16 cellular contexts compared by ENCODE assay signal in the genomic region with DNA sequence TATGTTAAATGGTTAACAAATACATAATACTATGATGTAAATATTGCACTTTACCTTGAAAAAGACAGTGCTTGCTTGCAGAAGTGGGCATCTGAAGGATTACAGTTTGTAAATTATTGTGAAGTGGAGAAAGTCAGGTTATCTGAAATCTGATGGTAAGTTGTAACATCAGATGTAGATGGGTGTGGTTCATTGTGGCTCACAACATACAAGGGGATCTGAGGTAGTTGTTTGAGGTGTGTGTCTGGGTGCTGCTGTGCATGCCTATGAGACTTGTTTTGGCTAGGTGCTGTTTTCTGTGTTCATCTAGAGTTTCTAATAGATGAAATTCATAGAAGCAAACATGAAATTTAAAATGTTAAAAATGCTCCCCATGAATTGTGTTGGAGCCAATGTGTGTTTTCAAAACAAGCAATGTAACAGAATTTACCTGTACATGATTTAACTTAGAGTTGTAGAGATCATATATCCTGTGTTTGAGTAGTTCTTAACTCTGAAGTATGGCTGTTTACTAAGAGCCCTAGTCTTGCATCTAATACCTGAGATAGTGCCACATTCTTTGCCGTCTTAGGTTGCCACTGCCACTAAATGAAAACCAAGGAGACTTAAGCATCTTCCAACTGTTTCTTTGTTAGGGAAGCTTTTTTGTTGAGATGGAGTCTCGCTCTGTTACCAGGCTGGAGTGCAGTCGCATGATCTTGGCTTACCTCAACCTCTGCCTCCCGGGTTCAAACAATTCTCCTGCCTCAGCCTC. TPM values are rescaled to one million over a fixed set of nuclear protein-coding genes. Genes with fewer than 3 reads are reported as not detected.
A peak's percentile ranks its signal among the peaks of the same experiment; 100 is the strongest.
DNase-seq lines count a peak whose midpoint lies in the region; ATAC-seq and TF ChIP-seq lines count a peak whose summit lies in the region.
"Had no signal": no experiment of that assay in that cellular context is flagged by ENCODE, and none has a peak within 500 bp of the region (broad histone marks: within the 10 kb centered on the region; RNA-seq: fewer than 3 reads in every experiment).

No MANE protein-coding gene starts in this region.

- TF ChIP-seq CTCF in cardiac muscle cell (IDR thresholded peaks at IDR 0.05; ENCODE audit: low read depth, low read length): no peak
- no peak for TF ChIP-seq CTCF in VCaP (conservative IDR thresholded peaks at IDR 0.05)
- no peak for TF ChIP-seq CTCF in glutamatergic neuron (IDR thresholded peaks at IDR 0.05; ENCODE audit: partially characterized antibody, unreplicated experiment)
- no peak for TF ChIP-seq CTCF in testis (IDR thresholded peaks at IDR 0.05)
- TF ChIP-seq CTCF in stomach (IDR thresholded peaks at IDR 0.05): no peak

- H3K4me1 ChIP-seq in cardiac muscle cell (ENCODE audit: low read depth) (peaks cover 20% of the 10 kb centered on the region), right cardiac atrium (ENCODE audit: control insufficient read depth, insufficient read depth, low read length) (peaks cover 7% of the 10 kb centered on the region), testis (peaks cover 15% of the 10 kb centered on the region), stomach (peaks cover 11 to 74% (median 36%) of the 10 kb centered on the region in 4 donors)
- H3K4me1 ChIP-seq: breast epithelium had no signal

- intact Hi-C loops in right cardiac atrium (cut with DNase I): no loop called here
- intact Hi-C loops in testis (cut with DNase I; ENCODE audit: low total_unique reads): no loop called here
- intact Hi-C loops in stomach (cut with DNase I; ENCODE audit: low total_unique reads): no loop called here

- DNase-seq in cardiac muscle cell (ENCODE audit: low read depth in 1 of 2, low spot score in 1 of 2): no peak
- no peak for DNase-seq in right cardiac atrium
- no peak for DNase-seq in glutamatergic neuron
- DNase-seq in testis: no peak
- DNase-seq in T1000 (lab: John Stamatoyannopoulos, UW): no peak
- DNase-seq in stomach: no peak
- DNase-seq: activated gamma-delta T cell, gastrocnemius medialis, MG63, NCI-H2029 treated with DMSO at 0.1 percent for 48 hours, NCI-H69, small intestine had no signal

- H3K9me3 Mint-ChIP-seq in glutamatergic neuron (ENCODE audit: unreplicated experiment): no peaks in the 10 kb centered on the region

- peak overlapping the region; percentile 2 for H3K4me3 Mint-ChIP-seq in glutamatergic neuron (ENCODE audit: unreplicated experiment)

- H3K4me3 ChIP-seq in cardiac muscle cell (no peak overlapping the region), right cardiac atrium (ENCODE audit: low read length) (no peak overlapping the region), testis (no peak overlapping the region), stomach (no peak overlapping the region)
- H3K4me3 ChIP-seq: breast epithelium, gastrocnemius medialis, MG63 had no signal

- H3K27ac Mint-ChIP-seq in glutamatergic neuron (ENCODE audit: unreplicated experiment): peak overlapping the region; percentile 3

- 90% methylated on average over 4 of the region's 4 CpGs for WGBS in right cardiac atrium
- 91 to 95% methylated on average over 4 of the region's 4 CpGs for WGBS in testis, 2 donors
- 76 to 88% (median 85%) methylated on average over 4 of the region's 4 CpGs for WGBS in stomach, 5 donors

- TF ChIP-seq EP300 in stomach (IDR thresholded peaks at IDR 0.05): no peak

- H3K36me3 ChIP-seq in cardiac muscle cell (no peaks in the 10 kb centered on the region), testis (ENCODE audit: low read depth, missing control alignments) (no peaks in the 10 kb centered on the region), stomach (no peaks in the 10 kb centered on the region)
- H3K36me3 ChIP-seq: breast epithelium, gastrocnemius medialis, MG63 had no signal

- ATAC-seq in right cardiac atrium (no peak), GM18502 (IDR thresholded peaks at IDR 0.05; ENCODE audit: poor library complexity, unreplicated experiment) (no peak)
- ATAC-seq: activated CD4-positive, CD25-positive, alpha-beta regulatory T cell treated with anti-CD3 and anti-CD28 coated beads, Interleukin-2, amount 50 U/mL, for 24 hours; gastrocnemius medialis had no signal

- no peaks in the 10 kb centered on the region for H3K36me3 Mint-ChIP-seq in glutamatergic neuron (ENCODE audit: unreplicated experiment)

- H3K4me1 Mint-ChIP-seq in glutamatergic neuron (ENCODE audit: low read depth, unreplicated experiment): peaks cover 2% of the 10 kb centered on the region

- H3K27me3 ChIP-seq in cardiac muscle cell (no peaks in the 10 kb centered on the region), right cardiac atrium (ENCODE audit: control insufficient read depth, insufficient read depth) (no peaks in the 10 kb centered on the region), testis (no peaks in the 10 kb centered on the region), stomach (no peaks in the 10 kb centered on the region)
- H3K27me3 ChIP-seq: breast epithelium, gastrocnemius medialis, MG63 had no signal

- H3K27me3 Mint-ChIP-seq in glutamatergic neuron (ENCODE audit: unreplicated experiment): no peaks in the 10 kb centered on the region

- H3K27ac ChIP-seq in cardiac muscle cell: peak overlapping the region; percentile 66
- H3K27ac ChIP-seq in right cardiac atrium (ENCODE audit: low read length): no peak overlapping the region
- H3K27ac ChIP-seq in VCaP: peak overlapping the region; percentile 50
- peak overlapping the region; percentile 22 to 65 for H3K27ac ChIP-seq in testis
- H3K27ac ChIP-seq in stomach: no peak overlapping the region
- H3K27ac ChIP-seq: breast epithelium had no signal

- TF ChIP-seq POLR2A in testis (IDR thresholded peaks at IDR 0.05) (no peak), stomach (IDR thresholded peaks at IDR 0.05) (no peak)

- H3K9me3 ChIP-seq in cardiac muscle cell (ENCODE audit: low read depth): no peaks in the 10 kb centered on the region
- no peaks in the 10 kb centered on the region for H3K9me3 ChIP-seq in right cardiac atrium (ENCODE audit: control insufficient read depth, low read length)
- no peaks in the 10 kb centered on the region for H3K9me3 ChIP-seq in testis
- H3K9me3 ChIP-seq in stomach: no peaks in the 10 kb centered on the region
- H3K9me3 ChIP-seq: breast epithelium, gastrocnemius medialis had no signal

RNA-seq across cellular contexts. Expression of a gene that starts 11.9 kb away (rescaled TPM):
- 91.6 and 111 TPM in 2 replicates for total RNA-seq in cardiac muscle cell
- polyA plus RNA-seq in cardiac muscle cell: 316 and 324 TPM in 2 replicates
- 100 to 1,000 TPM; 167 to 217 (median 192) TPM for total RNA-seq in right cardiac atrium
- 382 TPM for polyA plus RNA-seq in right cardiac atrium
- 19.4 TPM for total RNA-seq in glutamatergic neuron (ENCODE audit: unreplicated experiment)
- 100 to 1,000 TPM; 121 to 127 TPM for total RNA-seq in testis
- 201 TPM for polyA plus RNA-seq in testis (ENCODE audit: insufficient read depth, low read depth, low replicate concordance)
- total RNA-seq in stomach: 10 to 100 TPM in 4 of 5 donors, 1 to 10 TPM in 1; 4.0 to 79.9 (median 23.3) TPM
- polyA plus RNA-seq in stomach: 100 to 1,000 TPM; 138 to 142 (median 140) TPM

RNA-seq across cellular contexts. Expression of a gene that starts 12.9 kb away (rescaled TPM):
- total RNA-seq in cardiac muscle cell: 14.9 and 16.4 TPM in 2 replicates
- 24.0 TPM in 2 replicates for polyA plus RNA-seq in cardiac muscle cell
- 10 to 100 TPM; 30.0 to 45.0 (median 37.8) TPM for total RNA-seq in right cardiac atrium
- 9.2 TPM for polyA plus RNA-seq in right cardiac atrium
- total RNA-seq in glutamatergic neuron (ENCODE audit: unreplicated experiment): 44.9 TPM
- total RNA-seq in testis: 10 to 100 TPM; 33.9 to 35.4 TPM
- polyA plus RNA-seq in testis (ENCODE audit: insufficient read depth, low read depth, low replicate concordance): 16.8 TPM
- 10 to 100 TPM; 14.8 to 55.1 (median 25.1) TPM for total RNA-seq in stomach
- 10 to 100 TPM in 1 of 3 donors, 1 to 10 TPM in 2; 4.8 to 10.1 (median 5.5) TPM for polyA plus RNA-seq in stomach

RNA-seq across cellular contexts. Expression of a gene that starts 34.2 kb away (rescaled TPM):
- total RNA-seq in cardiac muscle cell (2.8 and 3.0 TPM in 2 replicates), right cardiac atrium (1 to 10 TPM; 1.3 to 3.3 (median 1.8) TPM), glutamatergic neuron (ENCODE audit: unreplicated experiment) (0.69 TPM), testis (1 to 10 TPM; 2.3 to 3.1 TPM), stomach (not detected)
- polyA plus RNA-seq in cardiac muscle cell (4.4 and 4.6 TPM in 2 replicates), right cardiac atrium (7.1 TPM), testis (ENCODE audit: insufficient read depth, low read depth, low replicate concordance) (10.9 TPM), stomach (1 to 10 TPM in 1 of 3 donors, under 1 TPM in 2; 0.08 to 1.4 (median 0.31) TPM)

Comparison
In these comparisons a context has a peak if more than half of its experiments do, and no peak if none do; other contexts are left out.
1. H3K27ac ChIP-seq: peak in cardiac muscle cell (single experiment), VCaP (single experiment) and testis (2 of 2); none in right cardiac atrium (single experiment) and stomach (0 of 5).